1 cellular context compared by ENCODE assay signal in the genomic region with DNA sequence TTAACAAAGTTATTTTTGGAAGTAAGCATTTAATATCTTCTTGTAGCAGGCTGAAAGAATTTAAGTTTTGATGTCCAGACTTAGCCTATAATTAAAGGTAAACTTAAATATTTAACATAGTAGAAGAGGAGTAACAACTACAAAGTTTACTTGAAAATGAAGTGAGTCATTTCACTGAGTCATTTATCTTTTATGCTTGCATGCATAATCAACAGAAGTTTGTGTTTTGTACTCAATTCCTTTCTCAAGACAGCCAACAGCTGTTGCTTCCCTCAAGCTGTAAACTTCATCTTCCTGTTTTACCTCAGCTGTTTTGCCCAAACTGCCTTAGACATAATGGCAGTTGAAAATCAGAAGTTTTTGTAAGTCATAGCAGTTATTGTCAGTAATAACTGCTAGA.
A peak's percentile ranks its signal among the peaks of the same experiment; 100 is the strongest.
TF ChIP-seq lines count a peak whose summit lies in the region.

No MANE protein-coding gene starts in this region.

TF ChIP-seq in IMR-90, 13 proteins besides CTCF, POLR2A, EP300 and RAD21:
- TF ChIP-seq SMC3 (IDR thresholded peaks at IDR 0.05; ENCODE audit: low read depth, low read length) (no peak), CHD1 (IDR thresholded peaks at IDR 0.05; ENCODE audit: low read depth, low read length) (no peak), FOS (IDR thresholded peaks at IDR 0.05; ENCODE audit: low read depth, low read length) (peak; percentile 81; the same call in 1 of the 2 replicates), RCOR1 (IDR thresholded peaks at IDR 0.05; ENCODE audit: insufficient replicate concordance, low read length) (no peak), MAZ (IDR thresholded peaks at IDR 0.05; ENCODE audit: borderline replicate concordance, low read depth, low read length) (no peak), RFX5 (IDR thresholded peaks at IDR 0.05; ENCODE audit: low read depth, low read length) (no peak), NFE2L2 (IDR thresholded peaks at IDR 0.05; ENCODE audit: low read depth, low read length) (no peak), BHLHE40 (IDR thresholded peaks at IDR 0.05; ENCODE audit: low read depth, low read length) (no peak), MAFK (IDR thresholded peaks at IDR 0.05; ENCODE audit: low read depth, low read length) (peak; percentile 42), CEBPB (IDR thresholded peaks at IDR 0.05; ENCODE audit: low read depth, low read length) (no peak), MXI1 (IDR thresholded peaks at IDR 0.05; ENCODE audit: borderline replicate concordance, low read depth, low read length) (no peak)
- TF ChIP-seq, protein P1, sequence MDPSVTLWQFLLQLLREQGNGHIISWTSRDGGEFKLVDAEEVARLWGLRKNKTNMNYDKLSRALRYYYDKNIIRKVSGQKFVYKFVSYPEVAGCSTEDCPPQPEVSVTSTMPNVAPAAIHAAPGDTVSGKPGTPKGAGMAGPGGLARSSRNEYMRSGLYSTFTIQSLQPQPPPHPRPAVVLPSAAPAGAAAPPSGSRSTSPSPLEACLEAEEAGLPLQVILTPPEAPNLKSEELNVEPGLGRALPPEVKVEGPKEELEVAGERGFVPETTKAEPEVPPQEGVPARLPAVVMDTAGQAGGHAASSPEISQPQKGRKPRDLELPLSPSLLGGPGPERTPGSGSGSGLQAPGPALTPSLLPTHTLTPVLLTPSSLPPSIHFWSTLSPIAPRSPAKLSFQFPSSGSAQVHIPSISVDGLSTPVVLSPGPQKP (IDR thresholded peaks at IDR 0.05; ENCODE audit: borderline replicate concordance, low read depth, low read length): no peak
- TF ChIP-seq, protein P2, sequence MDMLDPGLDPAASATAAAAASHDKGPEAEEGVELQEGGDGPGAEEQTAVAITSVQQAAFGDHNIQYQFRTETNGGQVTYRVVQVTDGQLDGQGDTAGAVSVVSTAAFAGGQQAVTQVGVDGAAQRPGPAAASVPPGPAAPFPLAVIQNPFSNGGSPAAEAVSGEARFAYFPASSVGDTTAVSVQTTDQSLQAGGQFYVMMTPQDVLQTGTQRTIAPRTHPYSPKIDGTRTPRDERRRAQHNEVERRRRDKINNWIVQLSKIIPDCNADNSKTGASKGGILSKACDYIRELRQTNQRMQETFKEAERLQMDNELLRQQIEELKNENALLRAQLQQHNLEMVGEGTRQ (IDR thresholded peaks at IDR 0.05; ENCODE audit: low read depth, low read length): no peak
